9 cellular contexts compared by ENCODE assay signal in genomic region chr4:88672987-88673386, GRCh38. TPM values are rescaled to one million over a fixed set of nuclear protein-coding genes. Genes with fewer than 3 reads are reported as not detected.
DNase-seq lines count a peak whose midpoint lies in the region; FAIRE-seq and TF ChIP-seq lines count a peak whose summit lies in the region.
"Had no signal": no experiment of that assay in that cellular context is flagged by ENCODE, and none has a peak within 500 bp of the region (broad histone marks: within the 10 kb centered on the region; RNA-seq: fewer than 3 reads in every experiment).

No MANE protein-coding gene starts in this region.

- H3K36me3 Mint-ChIP-seq in neural crest cell (ENCODE audit: low read depth): no peaks in the 10 kb centered on the region

- no peak for TF ChIP-seq POLR2A in GM12892 (IDR thresholded peaks at IDR 0.05; ENCODE audit: low read depth, low read length)

- no peaks in the 10 kb centered on the region for H3K9me3 Mint-ChIP-seq in neural crest cell
- H3K9me3 Mint-ChIP-seq: dendritic cell treated with granulocyte-macrophage colony-stimulating factor and Interleukin-4, amounts not matched to agents 40 ng/mL and 50 ng/mL, for 4 days had no signal

- no peak overlapping the region for H3K4me3 Mint-ChIP-seq in neural crest cell
- H3K4me3 Mint-ChIP-seq: dendritic cell treated with granulocyte-macrophage colony-stimulating factor and Interleukin-4, amounts not matched to agents 40 ng/mL and 50 ng/mL, for 4 days had no signal

- no peak for FAIRE-seq in GM12892 (lab: Jason Lieb, UNC)

- H3K4me1 Mint-ChIP-seq in neural crest cell: no peaks in the 10 kb centered on the region

- TF ChIP-seq CTCF in HFF-Myc (IDR thresholded peaks at IDR 0.05; ENCODE audit: low read depth, low read length, missing control alignments): peak; percentile 74
- peak; percentile 73 for TF ChIP-seq CTCF in neural crest cell (conservative IDR thresholded peaks at IDR 0.05)

- no peak overlapping the region for H3K4me3 ChIP-seq in HFF-Myc (replicated peaks; ENCODE audit: low read depth, low read length)

- peak; percentile 65 for DNase-seq in activated effector memory CD4-positive, alpha-beta T cell treated with anti-CD3 and anti-CD28 coated beads, Interleukin-2, amount 50 U/mL, for 16 hours
- no peak for DNase-seq in activated effector memory CD4-positive, alpha-beta T cell treated with Interleukin-2 at 50 U/mL for 16 hours
- DNase-seq in HFF-Myc (ENCODE audit: extremely low read depth, low read depth): no peak
- peak; percentile 67 for DNase-seq in RKO (ENCODE audit: low spot score)
- peak; percentile 2 to 55 for DNase-seq in dermis microvascular lymphatic vessel endothelial cell (ENCODE audit: low read depth in 2 of 2)
- peak; percentile 37 for DNase-seq in neural crest cell (ENCODE audit: low read depth, low spot score)
- DNase-seq in GM12892 (ENCODE audit: insufficient read length): no peak
- no peak for DNase-seq in activated CD4-positive, CD25-positive, alpha-beta regulatory T cell (lab: John Stamatoyannopoulos, UW)

- H3K27ac Mint-ChIP-seq in neural crest cell (ENCODE audit: unreplicated experiment): no peak overlapping the region
- H3K27ac Mint-ChIP-seq: dendritic cell treated with granulocyte-macrophage colony-stimulating factor and Interleukin-4, amounts not matched to agents 40 ng/mL and 50 ng/mL, for 4 days had no signal

- H3K27me3 Mint-ChIP-seq in neural crest cell (ENCODE audit: low read depth): no peaks in the 10 kb centered on the region
- H3K27me3 Mint-ChIP-seq: dendritic cell treated with granulocyte-macrophage colony-stimulating factor and Interleukin-4, amounts not matched to agents 40 ng/mL and 50 ng/mL, for 4 days had no signal

RNA-seq across cellular contexts. Expression of gene NAP1L5, which starts 24.6 kb away (rescaled TPM):
- total RNA-seq in dermis microvascular lymphatic vessel endothelial cell (1.9 and 2.4 TPM in 2 replicates), neural crest cell (6.7 and 7.5 TPM in 2 replicates)
- polyA plus RNA-seq in GM12892 (2012; ENCODE audit: missing spikeins): 4.1 TPM

Comparison
In these comparisons a context has a peak if more than half of its experiments do, and no peak if none do; other contexts are left out.
1. DNase-seq: peak in activated effector memory CD4-positive, alpha-beta T cell treated with anti-CD3 and anti-CD28 coated beads, Interleukin-2, amount 50 U/mL, for 16 hours (single experiment), RKO (single experiment), dermis microvascular lymphatic vessel endothelial cell (2 of 2) and neural crest cell (single experiment); none in activated effector memory CD4-positive, alpha-beta T cell treated with Interleukin-2 at 50 U/mL for 16 hours (single experiment), HFF-Myc (single experiment), GM12892 (single experiment) and activated CD4-positive, CD25-positive, alpha-beta regulatory T cell (0 of 4).